In the genomic region with DNA sequence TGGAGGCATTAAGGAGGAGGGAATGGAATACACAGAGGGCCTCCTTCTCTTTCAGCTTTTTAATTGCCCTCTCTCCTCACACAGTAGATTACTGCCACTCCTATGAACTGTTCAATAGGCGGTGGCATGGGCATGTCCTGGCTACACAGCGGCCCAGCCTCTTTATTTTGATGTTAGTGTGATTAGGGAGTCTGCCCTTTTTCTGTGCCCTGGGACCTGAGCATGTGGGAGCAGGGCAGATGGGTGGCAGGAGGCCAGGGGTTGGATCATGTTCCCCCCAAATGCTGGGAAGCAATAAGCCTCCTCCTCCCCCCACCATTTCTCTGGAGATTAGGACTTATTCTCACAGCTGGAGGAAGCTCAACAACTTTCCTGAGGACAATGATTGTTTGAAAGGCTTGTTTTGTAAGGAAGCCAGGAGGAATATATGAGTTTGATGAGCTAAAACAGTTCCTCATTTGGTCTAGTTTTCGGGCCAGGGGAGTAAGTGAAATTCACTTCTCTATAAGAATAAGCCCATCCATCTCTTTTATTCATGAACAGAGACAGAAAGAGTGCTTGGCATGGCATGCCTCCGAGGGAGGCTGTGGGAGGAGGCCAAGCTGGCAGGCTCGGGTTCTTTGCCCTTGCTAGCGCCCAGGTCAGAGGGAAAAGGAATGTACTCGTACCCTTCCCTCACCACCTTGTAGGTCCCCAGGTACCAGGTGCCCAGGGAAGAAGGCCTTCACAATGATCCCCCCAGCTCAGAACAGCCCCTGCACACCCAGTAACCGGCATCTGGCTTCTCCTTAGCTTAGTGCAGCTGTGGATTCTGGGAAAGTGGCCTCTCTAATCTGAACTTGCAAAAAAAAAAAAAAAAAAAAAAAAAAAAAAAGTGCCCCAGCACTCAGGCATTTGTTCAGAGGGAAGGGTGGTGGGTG, we compare ENCODE assay signal across 11 cellular contexts. TPM values are rescaled to one million over a fixed set of nuclear protein-coding genes. Genes with fewer than 3 reads are reported as not detected.
DNase-seq lines count a peak whose midpoint lies in the region; ATAC-seq and TF ChIP-seq lines count a peak whose summit lies in the region.
"Had no signal": no experiment of that assay in that cellular context is flagged by ENCODE, and none has a peak within 500 bp of the region (broad histone marks: within the 10 kb centered on the region; RNA-seq: fewer than 3 reads in every experiment).

No MANE protein-coding gene starts in this region.

- H3K9me3 ChIP-seq in CD8-positive, alpha-beta T cell (ENCODE audit: low read length): no peaks in the 10 kb centered on the region
- H3K9me3 ChIP-seq in SJCRH30 (replicated peaks): no peaks in the 10 kb centered on the region
- H3K9me3 ChIP-seq: body of pancreas had no signal

- TF ChIP-seq CTCF in CD8-positive, alpha-beta T cell (IDR thresholded peaks at IDR 0.05): no peak
- TF ChIP-seq CTCF in progenitor cell of endocrine pancreas (IDR thresholded peaks at IDR 0.05; ENCODE audit: unreplicated experiment) (no peak), GM13976 (IDR thresholded peaks at IDR 0.05; ENCODE audit: borderline replicate concordance, control extremely low read depth, extremely low read depth, insufficient read depth, missing control alignments) (no peak)

- no peaks in the 10 kb centered on the region for H3K27me3 ChIP-seq in CD8-positive, alpha-beta T cell (ENCODE audit: insufficient read depth, low read length)
- no peaks in the 10 kb centered on the region for H3K27me3 ChIP-seq in SJCRH30
- H3K27me3 ChIP-seq: body of pancreas had no signal

- H3K4me3 Mint-ChIP-seq in CD8-positive, alpha-beta T cell: peak overlapping the region; percentile 83
- peak overlapping the region; percentile 68 for H3K4me3 Mint-ChIP-seq in progenitor cell of endocrine pancreas (ENCODE audit: low read depth)

- no peaks in the 10 kb centered on the region for H3K9me3 Mint-ChIP-seq in CD8-positive, alpha-beta T cell
- no peaks in the 10 kb centered on the region for H3K9me3 Mint-ChIP-seq in progenitor cell of endocrine pancreas (ENCODE audit: low read depth)

- in situ Hi-C loops in GM13976 (cut with MboI; ENCODE audit: low sequenced_read_pairs, unreplicated experiment): no loop called here

- H3K4me3 ChIP-seq in CD8-positive, alpha-beta T cell (ENCODE audit: low read depth, low read length): peak overlapping the region; percentile 42
- H3K4me3 ChIP-seq in SJCRH30: peak overlapping the region; percentile 58
- H3K4me3 ChIP-seq in iPS-11a (ENCODE audit: low read depth, low read length): peak overlapping the region; percentile 25
- H3K4me3 ChIP-seq: body of pancreas had no signal

- POLR2A ChIA-PET in CD8-positive, alpha-beta T cell (lab: Charles Lee): interaction anchor here (0.9 to 3.4 kb wide), 9 partner anchors 14 to 192 kb away, joined by 3 to 14 read pairs (median 3); partner anchors contain the start of gene CCDC15

- H3K4me1 ChIP-seq in CD8-positive, alpha-beta T cell (ENCODE audit: insufficient read depth, low read length): peaks cover 28% of the 10 kb centered on the region
- H3K4me1 ChIP-seq in SJCRH30: peaks cover 5% of the 10 kb centered on the region; the same call in 1 of the 2 replicates

- H3K36me3 Mint-ChIP-seq in CD8-positive, alpha-beta T cell: peaks cover 2% of the 10 kb centered on the region
- no peaks in the 10 kb centered on the region for H3K36me3 Mint-ChIP-seq in progenitor cell of endocrine pancreas (ENCODE audit: insufficient read depth)

- no peak for ATAC-seq in CD8-positive, alpha-beta T cell
- ATAC-seq in HG03039 (IDR thresholded peaks at IDR 0.05; ENCODE audit: unreplicated experiment) (no peak), HG03439 (IDR thresholded peaks at IDR 0.05; ENCODE audit: unreplicated experiment) (no peak)

- CTCF ChIA-PET in CD8-positive, alpha-beta T cell (lab: Charles Lee): interaction anchor here (1.0 to 1.5 kb wide), 6 partner anchors 31 to 221 kb away, joined by 3 to 5 read pairs (median 4); partner anchors contain the start of gene CCDC15

- no peaks in the 10 kb centered on the region for H3K36me3 ChIP-seq in CD8-positive, alpha-beta T cell (ENCODE audit: insufficient read depth, low read length)
- no peaks in the 10 kb centered on the region for H3K36me3 ChIP-seq in SJCRH30

- peaks cover 27% of the 10 kb centered on the region for H3K4me1 Mint-ChIP-seq in CD8-positive, alpha-beta T cell (ENCODE audit: low read depth)
- no peaks in the 10 kb centered on the region for H3K4me1 Mint-ChIP-seq in progenitor cell of endocrine pancreas (ENCODE audit: low read depth)

- peak overlapping the region; percentile 77 for H3K27ac Mint-ChIP-seq in CD8-positive, alpha-beta T cell
- H3K27ac Mint-ChIP-seq in progenitor cell of endocrine pancreas: peak overlapping the region; percentile 84

- no peak overlapping the region for H3K27ac ChIP-seq in CD8-positive, alpha-beta T cell (ENCODE audit: low read depth, low read length)
- H3K27ac ChIP-seq in SJCRH30: no peak overlapping the region

- DNase-seq in CD8-positive, alpha-beta T cell: no peak
- DNase-seq in SJCRH30: peak in 1 of 2 experiments; percentile 19
- DNase-seq in progenitor cell of endocrine pancreas (ENCODE audit: low spot score, unreplicated experiment): no peak
- DNase-seq in activated CD8-positive, alpha-beta memory T cell treated with anti-CD3 and anti-CD28 coated beads, Interleukin-2, amount 50 U/mL, for 4 hours: no peak
- DNase-seq in GM13976 (ENCODE audit: low spot score): no peak
- DNase-seq: NCI-H2029 had no signal

- no peaks in the 10 kb centered on the region for H3K27me3 Mint-ChIP-seq in CD8-positive, alpha-beta T cell (ENCODE audit: low read depth)
- peaks cover 43% of the 10 kb centered on the region for H3K27me3 Mint-ChIP-seq in progenitor cell of endocrine pancreas

- intact Hi-C loops in CD8-positive, alpha-beta T cell (cut with DNase I, micrococcal nuclease): loop anchor here (1.0 to 2.0 kb wide), 4 partner anchors 33 to 191 kb away; partner anchors contain the start of genes CCDC15 (in 1 of the 2) and TMEM218 (in 1 of the 2)

RNA-seq across cellular contexts. Expression of gene HEPN1, which starts 1.0 kb away (rescaled TPM):
- total RNA-seq in CD8-positive, alpha-beta T cell: not detected
- total RNA-seq in SJCRH30 (2014; rRNA removed; shearing (Covaris generic)): not detected in 2 replicates
- not detected in 2 replicates for total RNA-seq in progenitor cell of endocrine pancreas
- total RNA-seq: body of pancreas, frontal cortex had no signal

RNA-seq across cellular contexts. Expression of gene HEPACAM, which starts 15.8 kb away (rescaled TPM):
- total RNA-seq in CD8-positive, alpha-beta T cell: not detected
- 0.05 TPM in 1 of 2 replicates, not detected in the other for total RNA-seq in SJCRH30 (2014; rRNA removed; shearing (Covaris generic))
- total RNA-seq in progenitor cell of endocrine pancreas: 0.07 and 0.13 TPM in 2 replicates

RNA-seq across cellular contexts. Expression of gene ROBO4, which starts 22.4 kb away (rescaled TPM):
- total RNA-seq in CD8-positive, alpha-beta T cell: not detected
- 0.10 and 0.22 TPM in 2 replicates for total RNA-seq in SJCRH30 (2014; rRNA removed; shearing (Covaris generic))
- total RNA-seq in progenitor cell of endocrine pancreas: not detected in 2 replicates

RNA-seq across cellular contexts. Expression of gene CCDC15, which starts 33.9 kb away (rescaled TPM):
- under 1 TPM; 0.56 to 0.57 TPM for total RNA-seq in CD8-positive, alpha-beta T cell
- total RNA-seq in SJCRH30 (2014; rRNA removed; shearing (Covaris generic)): 10.2 and 11.5 TPM in 2 replicates
- 3.8 and 4.0 TPM in 2 replicates for total RNA-seq in progenitor cell of endocrine pancreas

RNA-seq across cellular contexts. Expression of gene ROBO3, which starts 54.9 kb away (rescaled TPM):
- total RNA-seq in CD8-positive, alpha-beta T cell: 10 to 100 TPM; 19.8 to 20.8 TPM
- total RNA-seq in SJCRH30 (2014; rRNA removed; shearing (Covaris generic)): 5.1 and 7.0 TPM in 2 replicates
- 9.9 and 10.2 TPM in 2 replicates for total RNA-seq in progenitor cell of endocrine pancreas
